In the genomic region with DNA sequence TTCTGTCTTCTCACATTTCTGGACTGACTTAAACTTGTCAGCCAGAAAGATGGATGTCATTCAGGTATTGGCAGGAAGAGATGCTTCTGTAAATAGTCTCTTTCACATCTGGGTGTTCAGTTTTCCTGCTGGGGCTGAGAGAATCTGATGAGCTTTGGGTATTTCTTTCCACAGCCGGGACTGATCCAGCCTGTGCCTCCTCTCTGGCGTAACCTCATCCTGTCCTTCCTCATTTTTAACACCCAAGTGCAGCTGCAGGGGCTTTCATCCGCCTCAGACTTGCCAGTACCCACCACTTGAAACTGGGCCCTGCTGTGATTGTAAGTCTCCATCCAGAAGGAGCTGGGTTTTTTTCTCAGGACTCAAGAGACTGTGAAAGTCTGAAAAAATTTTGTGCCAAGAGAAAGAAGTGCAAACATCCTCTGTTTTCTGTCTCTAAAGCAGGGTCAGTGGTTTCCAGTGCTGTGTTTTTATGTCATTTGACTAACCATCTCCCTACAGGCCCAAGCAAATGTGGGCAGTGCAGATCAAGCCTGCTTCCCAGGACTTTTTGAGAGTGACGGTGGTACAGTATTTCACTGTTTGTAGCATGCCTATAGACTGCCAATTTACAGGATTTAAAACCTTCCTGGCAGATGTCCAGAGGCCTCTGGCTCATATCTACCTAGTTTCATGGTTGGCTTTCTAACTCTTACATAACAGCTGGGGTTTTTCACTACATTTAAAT, we compare ENCODE assay signal across 8 cellular contexts.
DNase-seq lines count a peak whose midpoint lies in the region; ATAC-seq and TF ChIP-seq lines count a peak whose summit lies in the region.

No MANE protein-coding gene starts in this region.

- H3K4me2 ChIP-seq in SK-N-SH = 0 out of 2 replicates have a peak overlapping the region, but pooled peaks have one; percentile 21

- TF ChIP-seq CTCF in SK-N-SH (IDR thresholded peaks at IDR 0.05) = no peak
- TF ChIP-seq CTCF in tibial artery (IDR thresholded peaks at IDR 0.05) = no peak

- H3K4me1 ChIP-seq in SK-N-SH (ENCODE audit: control insufficient read depth in 1 of 2, insufficient read depth in 2 of 2, low read depth in 1 of 2, low read length in 1 of 2) (peaks cover 6 to 8% of the 10 kb centered on the region in 2 experiments; a peak in 3 of 4 replicates), tibial artery (peaks cover 0 to 66% (median 35%) of the 10 kb centered on the region in 4 donors)

- TF ChIP-seq EP300 in SK-N-SH (IDR thresholded peaks at IDR 0.05; ENCODE audit: borderline replicate concordance in 1 of 2, low read depth in 1 of 2, low read length in 1 of 2) = no peak

- no peak overlapping the region; the same call in 1 of the 2 replicates for H2AFZ ChIP-seq in SK-N-SH (ENCODE audit: low read depth)

- peaks cover 13% of the 10 kb centered on the region; the same call in 1 of the 2 replicates for H4K20me1 ChIP-seq in SK-N-SH (ENCODE audit: insufficient read depth)

- H3K36me3 ChIP-seq in SK-N-SH (replicated peaks in 1 of 2; ENCODE audit: control insufficient read depth in 1 of 2, insufficient read depth in 2 of 2, low read length in 1 of 2) (no peaks in the 10 kb centered on the region), tibial artery (no peaks in the 10 kb centered on the region)

- no peaks in the 10 kb centered on the region for H3K9me2 ChIP-seq in SK-N-SH

- H3F3A ChIP-seq in SK-N-SH (replicated peaks; ENCODE audit: insufficient read depth) = peaks cover 3% of the 10 kb centered on the region

- H3K27ac ChIP-seq in SK-N-SH (ENCODE audit: low read depth in 2 of 2, low read length in 1 of 2) (peak overlapping the region; percentile 43 to 58; a peak in 3 of 4 replicates), tibial artery (peak overlapping the region; percentile 39 to 62)

- 71% methylated on average over 4 of the region's 4 CpGs for WGBS in SK-N-SH (ENCODE audit: low lambda C conversion rate)

- H3K9me3 ChIP-seq in SK-N-SH (no peaks in the 10 kb centered on the region), tibial artery (no peaks in the 10 kb centered on the region)

- peak; percentile 64 for DNase-seq in Ammon's horn (ENCODE audit: low spot score)
- DNase-seq in SK-N-SH = no peak
- peak; percentile 44 for DNase-seq in inferior parietal cortex (ENCODE audit: extremely low spot score)
- DNase-seq in tibial artery = peak in 1 of 2 donors; percentile 61
- no peak for DNase-seq in NCI-H510A treated with DMSO at 0.1 percent for 48 hours (lab: John Stamatoyannopoulos, UW)
- no peak for DNase-seq in KG1 (lab: John Stamatoyannopoulos, UW)

- H3K79me2 ChIP-seq in SK-N-SH (ENCODE audit: insufficient read depth) = no peaks in the 10 kb centered on the region

- H3K27me3 ChIP-seq in SK-N-SH (ENCODE audit: insufficient read depth) (no peaks in the 10 kb centered on the region), tibial artery (no peaks in the 10 kb centered on the region)

- CTCF ChIA-PET in SK-N-SH (lab: Yijun Ruan, JAX) = interaction anchor here (1.1 to 3.0 kb wide), 2 partner anchors 16 to 32 kb away, joined by 3 to 7 read pairs; no protein-coding TSS in a partner anchor

- H3K9ac ChIP-seq in SK-N-SH = no peak overlapping the region

- TF ChIP-seq RAD21 in SK-N-SH (IDR thresholded peaks at IDR 0.05; ENCODE audit: low read length) = no peak

- intact Hi-C loops in tibial artery (cut with DNase I; ENCODE audit: low total_unique reads) = no loop called here

- ATAC-seq in HG02623 (IDR thresholded peaks at IDR 0.05; ENCODE audit: unreplicated experiment) = peak; percentile 54
- no peak for ATAC-seq in GM21360 (IDR thresholded peaks at IDR 0.05; ENCODE audit: unreplicated experiment)

- POLR2A ChIA-PET in SK-N-SH (lab: Yijun Ruan, JAX) = no interaction called here

- H3K4me3 ChIP-seq in SK-N-SH (ENCODE audit: low read depth in 2 of 2, low read length in 1 of 2) = no peak overlapping the region
- H3K4me3 ChIP-seq in tibial artery = no peak overlapping the region

TF ChIP-seq in SK-N-SH, 30 proteins besides CTCF, POLR2A, EP300 and RAD21:
- no peak for TF ChIP-seq ELF1 (IDR thresholded peaks at IDR 0.05)
- TF ChIP-seq NFIC (IDR thresholded peaks at IDR 0.05; ENCODE audit: borderline replicate concordance) = peak; percentile 28; the same call in 1 of the 2 replicates
- TF ChIP-seq SMC3 (IDR thresholded peaks at IDR 0.05; ENCODE audit: low read depth, low read length) = no peak
- no peak for TF ChIP-seq GABPA (IDR thresholded peaks at IDR 0.05; ENCODE audit: low read depth)
- no peak for TF ChIP-seq GATA2 (CRISPR knock-in tag; IDR thresholded peaks at IDR 0.05)
- TF ChIP-seq JUND (IDR thresholded peaks at IDR 0.05) = no peak
- TF ChIP-seq TCF12 (IDR thresholded peaks at IDR 0.05) = peak; percentile 17; the same call in 1 of the 2 replicates
- TF ChIP-seq RFX5 (IDR thresholded peaks at IDR 0.05; ENCODE audit: low read length) = no peak
- no peak for TF ChIP-seq EZH2phosphoT487 (IDR thresholded peaks at IDR 0.05; ENCODE audit: borderline replicate concordance, low read depth)
- TF ChIP-seq RCOR1 (IDR thresholded peaks at IDR 0.05; ENCODE audit: low read length) = no peak
- TF ChIP-seq, protein P1, sequence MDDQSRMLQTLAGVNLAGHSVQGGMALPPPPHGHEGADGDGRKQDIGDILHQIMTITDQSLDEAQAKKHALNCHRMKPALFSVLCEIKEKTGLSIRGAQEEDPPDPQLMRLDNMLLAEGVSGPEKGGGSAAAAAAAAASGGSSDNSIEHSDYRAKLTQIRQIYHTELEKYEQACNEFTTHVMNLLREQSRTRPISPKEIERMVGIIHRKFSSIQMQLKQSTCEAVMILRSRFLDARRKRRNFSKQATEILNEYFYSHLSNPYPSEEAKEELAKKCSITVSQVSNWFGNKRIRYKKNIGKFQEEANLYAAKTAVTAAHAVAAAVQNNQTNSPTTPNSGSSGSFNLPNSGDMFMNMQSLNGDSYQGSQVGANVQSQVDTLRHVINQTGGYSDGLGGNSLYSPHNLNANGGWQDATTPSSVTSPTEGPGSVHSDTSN (IDR thresholded peaks at IDR 0.05) = peak; percentile 51
TF ChIP-seq in SK-N-SH: peak in this region for 3.

Comparison
In these comparisons a context has a peak if more than half of its experiments do, and no peak if none do; other contexts are left out.
1. DNase-seq: peak in Ammon's horn (single experiment) and inferior parietal cortex (single experiment); none in SK-N-SH (single experiment), NCI-H510A treated with DMSO at 0.1 percent for 48 hours (single experiment) and KG1 (single experiment).